ENCODE assay signal across 35 cellular contexts in genomic region chr3:7577513-7577912, GRCh38.
A peak's percentile ranks its signal among the peaks of the same experiment; 100 is the strongest.
DNase-seq lines count a peak whose midpoint lies in the region; ATAC-seq and TF ChIP-seq lines count a peak whose summit lies in the region.
"Had no signal": no experiment of that assay in that cellular context is flagged by ENCODE, and none has a peak within 500 bp of the region (broad histone marks: within the 10 kb centered on the region; RNA-seq: fewer than 3 reads in every experiment).

No MANE protein-coding gene starts in this region.

- no peaks in the 10 kb centered on the region for H3K4me1 Mint-ChIP-seq in MCF 10A (ENCODE audit: insufficient read depth, unreplicated experiment)
- H3K4me1 Mint-ChIP-seq: B cell; CD14-positive monocyte; CD4-positive, alpha-beta memory T cell; CD4-positive, CD25-positive, alpha-beta regulatory T cell; CD8-positive, alpha-beta memory T cell had no signal

- BruUV-seq in MCF 10A (replicated peaks; lab: Mats Ljungman, UMichigan), result no TSS peak

- peak overlapping the region; percentile 13 for H3K4me2 ChIP-seq in OCI-LY3 (ENCODE audit: low read length)
- no peak overlapping the region for H3K4me2 ChIP-seq in SK-N-SH
- H3K4me2 ChIP-seq: A549; BLaER1; BLaER1 treated with 17β-estradiol and CSF1 and Interleukin-3, amounts not matched to agents 10 nM and 100 nM had no signal

- no peaks in the 10 kb centered on the region for H3F3A ChIP-seq in SK-N-SH (replicated peaks; ENCODE audit: insufficient read depth)

- peaks cover 6% of the 10 kb centered on the region for H3K9me3 Mint-ChIP-seq in MCF 10A (ENCODE audit: unreplicated experiment)

- no peaks in the 10 kb centered on the region for H3K27me3 ChIP-seq in OCI-LY3 (ENCODE audit: low read depth, low read length)
- H3K27me3 ChIP-seq in SK-N-SH (ENCODE audit: insufficient read depth), result no peaks in the 10 kb centered on the region
- no peaks in the 10 kb centered on the region for H3K27me3 ChIP-seq in gastrocnemius medialis
- H3K27me3 ChIP-seq: BE2C; BLaER1; BLaER1 treated with 17β-estradiol and CSF1 and Interleukin-3, amounts not matched to agents 10 nM and 100 nM had no signal

- 6% methylated on average over 1 of the region's 1 CpG for WGBS in SK-N-SH (ENCODE audit: low lambda C conversion rate)

- no peaks in the 10 kb centered on the region for H3K36me3 Mint-ChIP-seq in MCF 10A (ENCODE audit: insufficient read depth, unreplicated experiment)
- H3K36me3 Mint-ChIP-seq: CD14-positive monocyte; CD4-positive, alpha-beta memory T cell; CD4-positive, CD25-positive, alpha-beta regulatory T cell; CD8-positive, alpha-beta memory T cell; CD8-positive, alpha-beta T cell had no signal

- H3K27ac ChIP-seq in OCI-LY3 (ENCODE audit: low read length), result no peak overlapping the region
- H3K27ac ChIP-seq in SK-N-SH (ENCODE audit: low read depth in 2 of 2, low read length in 1 of 2), result peak overlapping the region in 1 of 2 experiments; percentile 98; a peak in 2 of 4 replicates
- H3K27ac ChIP-seq in gastrocnemius medialis, result no peak overlapping the region
- H3K27ac ChIP-seq: 22Rv1; A549; BLaER1; BLaER1 treated with 17β-estradiol and CSF1 and Interleukin-3, amounts not matched to agents 10 nM and 100 nM; C4-2B had no signal

- DNase-seq in NCI-H82 (lab: John Stamatoyannopoulos, UW), result peak; percentile 3
- no peak for DNase-seq in NCI-H82 treated with DMSO at 0.1 percent for 48 hours (lab: John Stamatoyannopoulos, UW; ENCODE audit: unreplicated experiment)
- DNase-seq in SK-N-SH, result peak; percentile 33
- no peak for DNase-seq in gastrocnemius medialis
- DNase-seq in NCI-H2081 treated with DMSO at 0.1 percent for 48 hours (lab: John Stamatoyannopoulos, UW), result no peak
- no peak for DNase-seq in MCF 10A (ENCODE audit: unreplicated experiment)
- DNase-seq: 8988T; ACHN; AML-193; BE2C; C1 segment of cervical spinal cord; Caco-2; Calu3; CD4-positive, alpha-beta memory T cell; CD4-positive, alpha-beta T cell; CD4-positive, CD25-positive, alpha-beta regulatory T cell; CD8-positive, alpha-beta memory T cell; CD8-positive, alpha-beta T cell; COR-L47; DMS 273 treated with DMSO at 0.1 percent for 48 hours; DMS153; DMS53; DMS79; DMS79 treated with DMSO at 0.1 percent for 48 hours; DND-41; EL had no signal

- POLR2A ChIA-PET in SK-N-SH (lab: Yijun Ruan, JAX), result no interaction called here
- POLR2A ChIA-PET in MCF 10A (lab: Yijun Ruan, JAX), result no interaction called here

- H3K36me3 ChIP-seq in OCI-LY3 (replicated peaks; ENCODE audit: low read depth, low read length) (no peaks in the 10 kb centered on the region), SK-N-SH (replicated peaks in 1 of 2; ENCODE audit: control insufficient read depth in 1 of 2, insufficient read depth in 2 of 2, low read length in 1 of 2) (no peaks in the 10 kb centered on the region), gastrocnemius medialis (no peaks in the 10 kb centered on the region)
- H3K36me3 ChIP-seq: BE2C; BLaER1; BLaER1 treated with 17β-estradiol and CSF1 and Interleukin-3, amounts not matched to agents 10 nM and 100 nM had no signal

- H3K27me3 Mint-ChIP-seq in MCF 10A (ENCODE audit: insufficient read depth, unreplicated experiment), result no peaks in the 10 kb centered on the region
- H3K27me3 Mint-ChIP-seq: B cell; CD4-positive, alpha-beta memory T cell; CD4-positive, alpha-beta T cell; CD4-positive, CD25-positive, alpha-beta regulatory T cell had no signal

- H3K4me3 ChIP-seq in OCI-LY3 (ENCODE audit: low read length) (no peak overlapping the region), SK-N-SH (ENCODE audit: low read depth in 2 of 2, low read length in 1 of 2) (no peak overlapping the region), gastrocnemius medialis (no peak overlapping the region)
- H3K4me3 ChIP-seq: A549; BLaER1; BLaER1 treated with 17β-estradiol and CSF1 and Interleukin-3, amounts not matched to agents 10 nM and 100 nM had no signal

- no peaks in the 10 kb centered on the region; the same call in 1 of the 2 replicates for H3K9me3 ChIP-seq in OCI-LY3 (ENCODE audit: insufficient read depth, low read length)
- 0 out of 2 replicates have a peak, but pooled peaks cover 6% of the 10 kb centered on the region for H3K9me3 ChIP-seq in SK-N-SH
- H3K9me3 ChIP-seq in gastrocnemius medialis, result no peaks in the 10 kb centered on the region
- H3K9me3 ChIP-seq: A549, BE2C, BLaER1, Caco-2 had no signal

- in situ Hi-C loops in gastrocnemius medialis (cut with MboI; ENCODE audit: low sequenced_read_pairs in 4 of 4), result no loop called here

- H3K4me1 ChIP-seq in OCI-LY3 (ENCODE audit: low read length) (peaks cover 27% of the 10 kb centered on the region), SK-N-SH (ENCODE audit: control insufficient read depth in 1 of 2, insufficient read depth in 2 of 2, low read depth in 1 of 2, low read length in 1 of 2) (peaks cover 0 to 30% of the 10 kb centered on the region in 2 experiments; a peak in 2 of 4 replicates), gastrocnemius medialis (no peaks in the 10 kb centered on the region)
- H3K4me1 ChIP-seq: A549; BE2C; BLaER1; BLaER1 treated with 17β-estradiol and CSF1 and Interleukin-3, amounts not matched to agents 10 nM and 100 nM; Caco-2 had no signal

- H3K79me2 ChIP-seq in OCI-LY3 (ENCODE audit: low read length) (no peaks in the 10 kb centered on the region), SK-N-SH (ENCODE audit: insufficient read depth) (no peaks in the 10 kb centered on the region)

- TF ChIP-seq EP300 in SK-N-SH (IDR thresholded peaks at IDR 0.05; ENCODE audit: borderline replicate concordance in 1 of 2, low read depth in 1 of 2, low read length in 1 of 2), result peak in 1 of 2 experiments; percentile 93; a peak in 2 of 4 replicates

- 0 out of 2 replicates have a peak, but pooled peaks cover 5% of the 10 kb centered on the region for H3K9me2 ChIP-seq in SK-N-SH

- TF ChIP-seq RAD21 in SK-N-SH (IDR thresholded peaks at IDR 0.05; ENCODE audit: low read length), result no peak; the same call in none of the 2 replicates

- H3K9ac ChIP-seq in OCI-LY3 (ENCODE audit: low read length) (no peak overlapping the region), SK-N-SH (no peak overlapping the region)
- H3K9ac ChIP-seq: BLaER1; BLaER1 treated with 17β-estradiol and CSF1 and Interleukin-3, amounts not matched to agents 10 nM and 100 nM had no signal

- CTCF ChIA-PET in SK-N-SH (lab: Yijun Ruan, JAX) (no interaction called here), MCF 10A (lab: Yijun Ruan, JAX) (no interaction called here)

- TF ChIP-seq POLR2A in gastrocnemius medialis (IDR thresholded peaks at IDR 0.05), result no peak

- no peak overlapping the region for H3K27ac Mint-ChIP-seq in MCF 10A (ENCODE audit: low read depth, unreplicated experiment)
- H3K27ac Mint-ChIP-seq: B cell; CD14-positive monocyte; CD4-positive, alpha-beta memory T cell; CD4-positive, alpha-beta T cell; CD4-positive, CD25-positive, alpha-beta regulatory T cell; CD8-positive, alpha-beta memory T cell; CD8-positive, alpha-beta T cell had no signal

- TF ChIP-seq CTCF in OCI-LY3 (IDR thresholded peaks at IDR 0.05; ENCODE audit: low read depth, low read length) (no peak), SK-N-SH (IDR thresholded peaks at IDR 0.05) (no peak), gastrocnemius medialis (IDR thresholded peaks at IDR 0.05 in 4 of 5, conservative IDR thresholded peaks at IDR 0.05 in 1 of 5) (no peak), MCF 10A (IDR thresholded peaks at IDR 0.05; ENCODE audit: unreplicated experiment) (no peak)

- intact Hi-C loops in gastrocnemius medialis (cut with DNase I; ENCODE audit: low total_unique reads) (no loop called here), MCF 10A (cut with micrococcal nuclease) (no loop called here)

- H2AFZ ChIP-seq in OCI-LY3 (ENCODE audit: low read depth, low read length) (no peak overlapping the region), SK-N-SH (ENCODE audit: low read depth) (no peak overlapping the region)

- H4K20me1 ChIP-seq in OCI-LY3 (ENCODE audit: insufficient read depth, low read length) (no peaks in the 10 kb centered on the region), SK-N-SH (ENCODE audit: insufficient read depth) (no peaks in the 10 kb centered on the region)
- H4K20me1 ChIP-seq: BLaER1; BLaER1 treated with 17β-estradiol and CSF1 and Interleukin-3, amounts not matched to agents 10 nM and 100 nM had no signal

- ATAC-seq in SK-N-SH treated with all-trans-retinoic acid at 6 μM for 48 hours (no peak), gastrocnemius medialis (no peak)
- ATAC-seq: A549; CD8-positive, alpha-beta T cell had no signal

- H3K4me3 Mint-ChIP-seq in MCF 10A (ENCODE audit: unreplicated experiment), result no peak overlapping the region
- H3K4me3 Mint-ChIP-seq: B cell; CD14-positive monocyte; CD4-positive, alpha-beta memory T cell; CD4-positive, alpha-beta T cell; CD4-positive, CD25-positive, alpha-beta regulatory T cell; CD8-positive, alpha-beta memory T cell; CD8-positive, alpha-beta T cell had no signal

TF ChIP-seq in SK-N-SH, 30 proteins besides CTCF, POLR2A, EP300 and RAD21 (continues in another document):
- no peak for TF ChIP-seq JUND (IDR thresholded peaks at IDR 0.05)
- TF ChIP-seq MAX (IDR thresholded peaks at IDR 0.05; ENCODE audit: low read depth), result no peak
- no peak for TF ChIP-seq GABPA (IDR thresholded peaks at IDR 0.05; ENCODE audit: low read depth)
- TF ChIP-seq FOXJ3 (CRISPR knock-in tag; IDR thresholded peaks at IDR 0.05), result no peak
- peak; percentile 58 for TF ChIP-seq TCF12 (IDR thresholded peaks at IDR 0.05)
- TF ChIP-seq NRF1 (IDR thresholded peaks at IDR 0.05; ENCODE audit: low read depth, low read length), result no peak
- no peak for TF ChIP-seq FOXM1 (IDR thresholded peaks at IDR 0.05; ENCODE audit: low read depth)

TF ChIP-seq in SK-N-SH treated with all-trans-retinoic acid at 6 μM for 48 hours, 23 proteins besides CTCF, POLR2A, EP300 and RAD21 (continues in another document):
- peak; percentile 57 for TF ChIP-seq ISL1 (CRISPR knock-in tag; IDR thresholded peaks at IDR 0.05)
- TF ChIP-seq CSDC2 (CRISPR knock-in tag; IDR thresholded peaks at IDR 0.05), result no peak
- TF ChIP-seq RARB (CRISPR knock-in tag; IDR thresholded peaks at IDR 0.05), result no peak
- no peak for TF ChIP-seq ZNF565 (CRISPR knock-in tag; conservative IDR thresholded peaks at IDR 0.05; ENCODE audit: low read depth)
- no peak for TF ChIP-seq ZFP3 (CRISPR knock-in tag; IDR thresholded peaks at IDR 0.05)
- no peak for TF ChIP-seq CSRNP3 (CRISPR knock-in tag; IDR thresholded peaks at IDR 0.05)
- TF ChIP-seq ESRRG (CRISPR knock-in tag; IDR thresholded peaks at IDR 0.05), result no peak
- TF ChIP-seq TCF4 (CRISPR knock-in tag; IDR thresholded peaks at IDR 0.05; ENCODE audit: borderline replicate concordance), result peak; percentile 70
- TF ChIP-seq ZFP30 (CRISPR knock-in tag; IDR thresholded peaks at IDR 0.05), result no peak

Comparison
In these comparisons a context has a peak if more than half of its experiments do, and no peak if none do; other contexts are left out.
1. DNase-seq: peak in NCI-H82 (single experiment) and SK-N-SH (single experiment); none in NCI-H82 treated with DMSO at 0.1 percent for 48 hours (single experiment), gastrocnemius medialis (0 of 2), NCI-H2081 treated with DMSO at 0.1 percent for 48 hours (single experiment) and MCF 10A (single experiment).